Comparison of ENCODE assay signal across 9 cellular contexts in the genomic region with DNA sequence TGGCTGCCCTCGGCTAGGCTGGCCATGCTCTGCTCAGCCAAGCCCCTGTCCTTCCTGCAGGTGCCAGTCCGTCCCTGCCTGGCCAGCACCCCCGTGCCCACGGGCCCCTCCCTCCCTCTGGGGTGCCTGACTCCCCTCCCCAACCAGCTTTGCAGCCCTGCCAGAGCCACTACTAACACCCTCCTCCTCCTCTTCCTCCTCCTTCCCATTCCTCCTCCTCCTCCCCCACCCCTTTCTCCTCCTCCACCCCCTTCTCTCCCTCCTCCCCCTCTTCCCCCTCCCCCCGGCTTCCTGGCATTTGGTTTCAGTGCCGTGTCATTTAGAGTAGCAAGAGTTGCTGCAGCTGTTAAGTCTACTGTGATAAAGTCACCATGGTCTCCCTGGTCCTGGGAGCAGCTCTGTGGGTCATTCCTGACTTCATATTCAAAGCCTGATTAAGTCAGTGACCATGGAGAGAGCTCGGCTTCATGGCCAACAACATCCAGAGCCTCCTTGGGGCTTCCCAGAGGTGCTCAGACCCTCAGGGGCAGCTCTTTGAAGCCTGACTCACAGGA.
A peak's percentile ranks its signal among the peaks of the same experiment; 100 is the strongest.
DNase-seq lines count a peak whose midpoint lies in the region; ATAC-seq and TF ChIP-seq lines count a peak whose summit lies in the region.
"Had no signal": no experiment of that assay in that cellular context is flagged by ENCODE, and none has a peak within 500 bp of the region (broad histone marks: within the 10 kb centered on the region; RNA-seq: fewer than 3 reads in every experiment).

No MANE protein-coding gene starts in this region.

- CTCF ChIA-PET in AG04450 (lab: Charles Lee) = interaction anchor here (0.7 to 0.9 kb wide), 2 partner anchors 61 to 62 kb away, joined by 3 to 4 read pairs; no protein-coding TSS in a partner anchor

- H3K9me3 ChIP-seq in AG04450 (ENCODE audit: control insufficient read depth, insufficient read depth, low read length) = no peaks in the 10 kb centered on the region
- H3K9me3 ChIP-seq in MG63 = no peaks in the 10 kb centered on the region

- no peak for ATAC-seq in GM19351 (IDR thresholded peaks at IDR 0.05; ENCODE audit: unreplicated experiment)

- H3K4me3 ChIP-seq in AG04450 (ENCODE audit: low read depth, low read length) (no peak overlapping the region), choroid plexus epithelial cell (ENCODE audit: low read depth, low read length) (no peak overlapping the region), MG63 (no peak overlapping the region)

- TF ChIP-seq CTCF in AG04450 (IDR thresholded peaks at IDR 0.05; ENCODE audit: low read depth, low read length) (no peak), choroid plexus epithelial cell (conservative IDR thresholded peaks at IDR 0.05; ENCODE audit: low read depth, low read length) (no peak)

- in situ Hi-C loops in KBM-7 (cut with MboI; ENCODE audit: low pct_unique_long_range_greater_than_20kb, low sequenced_read_pairs) = no loop called here

- DNase-seq in AG04450 (ENCODE audit: low read depth, low spot score) (peak; percentile 8), KBM-7 (peak; percentile 18), choroid plexus epithelial cell (ENCODE audit: low read depth) (peak; percentile 41), left kidney (ENCODE audit: low read depth, low spot score) (peak; percentile 95), MG63 (no peak), RKO (ENCODE audit: low spot score) (no peak)
- no peak for DNase-seq in stimulated activated CD4-positive, alpha-beta T cell treated with anti-CD3 and anti-CD28 coated beads, Interleukin-4, amount 100 ng/mL, for 24 hours
- DNase-seq: nucleus accumbens had no signal

- H3K27ac ChIP-seq in AG04450 (ENCODE audit: low read depth, low read length) = no peak overlapping the region

- H3K27me3 ChIP-seq in AG04450 (ENCODE audit: control insufficient read depth, insufficient read depth, low read length) (no peaks in the 10 kb centered on the region), MG63 (no peaks in the 10 kb centered on the region)

- POLR2A ChIA-PET in AG04450 (lab: Yijun Ruan, JAX) = no interaction called here

- H3K36me3 ChIP-seq in MG63 = no peaks in the 10 kb centered on the region

Comparison
In these comparisons a context has a peak if more than half of its experiments do, and no peak if none do; other contexts are left out.
1. DNase-seq: peak in AG04450 (single experiment), KBM-7 (single experiment), choroid plexus epithelial cell (single experiment) and left kidney (single experiment); none in MG63 (single experiment), stimulated activated CD4-positive, alpha-beta T cell treated with anti-CD3 and anti-CD28 coated beads, Interleukin-4, amount 100 ng/mL, for 24 hours (single experiment) and RKO (single experiment).